In genomic region chr3:119819806-119820205, GRCh38 we compare ENCODE assay signal across 19 cellular contexts. TPM values are rescaled to one million over a fixed set of nuclear protein-coding genes. Genes with fewer than 3 reads are reported as not detected.
DNase-seq lines count a peak whose midpoint lies in the region; TF ChIP-seq lines count a peak whose summit lies in the region.
"Had no signal": no experiment of that assay in that cellular context is flagged by ENCODE, and none has a peak within 500 bp of the region (broad histone marks: within the 10 kb centered on the region; RNA-seq: fewer than 3 reads in every experiment).

No MANE protein-coding gene starts in this region.

- H3K36me3 Mint-ChIP-seq in Calu3 (ENCODE audit: insufficient read depth, unreplicated experiment), result no peaks in the 10 kb centered on the region

- H3K27ac Mint-ChIP-seq in Calu3 (ENCODE audit: unreplicated experiment), result no peak overlapping the region

- no peak overlapping the region for H3K4me3 ChIP-seq in mammary epithelial cell (replicated peaks in 1 of 3; ENCODE audit: insufficient read depth in 1 of 3, low read depth in 2 of 3, low read length in 3 of 3)
- H3K4me3 ChIP-seq: GM12878, Peyer's patch had no signal

- in situ Hi-C loops in mammary epithelial cell (cut with MboI; ENCODE audit: low sequenced_read_pairs in 2 of 2), result no loop called here

- no peaks in the 10 kb centered on the region for H3K9me3 Mint-ChIP-seq in Calu3 (ENCODE audit: low read depth, unreplicated experiment)
- H3K9me3 Mint-ChIP-seq: CD8-positive, alpha-beta memory T cell had no signal

- H3K4me3 Mint-ChIP-seq in Calu3 (ENCODE audit: low read depth, unreplicated experiment), result no peak overlapping the region
- H3K4me3 Mint-ChIP-seq: CD8-positive, alpha-beta memory T cell had no signal

- no peaks in the 10 kb centered on the region for H3K27me3 Mint-ChIP-seq in Calu3 (ENCODE audit: unreplicated experiment)

- BruUV-seq in mammary epithelial cell (replicated peaks; lab: Mats Ljungman, UMichigan), result no TSS peak
- no TSS peak for BruUV-seq in Calu3 (replicated peaks; lab: Mats Ljungman, UMichigan)

- H3K9ac ChIP-seq in mammary epithelial cell (ENCODE audit: insufficient read depth, low read length), result no peak overlapping the region

- H3K4me1 ChIP-seq in mammary epithelial cell (ENCODE audit: insufficient read depth, low read length), result peaks cover 5% of the 10 kb centered on the region
- H3K4me1 ChIP-seq: Peyer's patch had no signal

- dilution Hi-C loops in mammary epithelial cell (cut with HindIII; ENCODE audit: low sequenced_read_pairs), result no loop called here

- H3K4me1 Mint-ChIP-seq in Calu3 (ENCODE audit: low read depth, unreplicated experiment), result no peaks in the 10 kb centered on the region

- DNase-seq in DMS 273 treated with DMSO at 0.1 percent for 48 hours (lab: John Stamatoyannopoulos, UW) (peak; percentile 8), M059J (ENCODE audit: low read depth) (peak; percentile 27), mammary epithelial cell (peak; percentile 26), kidney tubule cell (ENCODE audit: low spot score) (peak; percentile 11), UCSD-AML1 (lab: John Stamatoyannopoulos, UW; ENCODE audit: unreplicated experiment) (no peak), inferior parietal cortex (ENCODE audit: extremely low spot score) (no peak), Calu3 (no peak)
- no peak for DNase-seq in activated T-cell treated with anti-CD3 and anti-CD28 coated beads, Interleukin-2, amount 50 U/mL, for 1 hour
- DNase-seq: CD8-positive, alpha-beta memory T cell; HCEC 1CT; Karpas-422; NCI-H1417 treated with DMSO at 0.1 percent for 48 hours; NCI-H2029 treated with DMSO at 0.1 percent for 48 hours; NCI-H526; Peyer's patch had no signal

- no peak for TF ChIP-seq CTCF in mammary epithelial cell (conservative IDR thresholded peaks at IDR 0.05 in 1 of 2, IDR thresholded peaks at IDR 0.05 in 1 of 2; ENCODE audit: extremely low read depth in 1 of 2, insufficient read depth in 1 of 2, low read depth in 1 of 2, low read length in 2 of 2)
- TF ChIP-seq CTCF in Calu3 (IDR thresholded peaks at IDR 0.05; ENCODE audit: unreplicated experiment), result no peak

- H4K20me1 ChIP-seq in mammary epithelial cell (ENCODE audit: insufficient read depth, low read length), result no peaks in the 10 kb centered on the region

- CTCF ChIA-PET in mammary epithelial cell (lab: Charles Lee; ENCODE audit: low non-redundant PET) (interaction anchor here (0.7 kb wide), 1 partner anchor 9 kb away, joined by 4 read pairs; no protein-coding TSS in a partner anchor), Calu3 (lab: Charles Lee) (no interaction called here)

- no peaks in the 10 kb centered on the region for H3K36me3 ChIP-seq in mammary epithelial cell (ENCODE audit: insufficient read depth, low read length)

- 83% methylated on average over 2 of the region's 2 CpGs for WGBS in mammary epithelial cell (ENCODE audit: low coverage, missing lambda C conversion rate)

- H3K27ac ChIP-seq in mammary epithelial cell (ENCODE audit: insufficient read depth, low read depth, low read length), result no peak overlapping the region
- H3K27ac ChIP-seq: Peyer's patch had no signal

- H3K9me3 ChIP-seq in mammary epithelial cell (replicated peaks; ENCODE audit: insufficient read depth, low read length), result no peaks in the 10 kb centered on the region
- H3K9me3 ChIP-seq: Peyer's patch had no signal

- intact Hi-C loops in mammary epithelial cell (cut with micrococcal nuclease), result loop anchor here (5.0 kb wide), 2 partner anchors 362 to 377 kb away; no protein-coding TSS in a partner anchor
- intact Hi-C loops in Calu3 (cut with micrococcal nuclease; ENCODE audit: unreplicated experiment), result loop anchor here (5.0 kb wide), 2 partner anchors 362 to 377 kb away; no protein-coding TSS in a partner anchor

- H3K27me3 ChIP-seq in mammary epithelial cell (ENCODE audit: insufficient read depth, low read length), result no peaks in the 10 kb centered on the region
- H3K27me3 ChIP-seq: Peyer's patch had no signal

- H3K79me2 ChIP-seq in mammary epithelial cell (ENCODE audit: insufficient read depth, low read length), result no peaks in the 10 kb centered on the region

- no peak overlapping the region for H3K4me2 ChIP-seq in mammary epithelial cell (ENCODE audit: insufficient read depth, low read depth, low read length)

- no peak overlapping the region for H2AFZ ChIP-seq in mammary epithelial cell (ENCODE audit: low read depth, low read length)

RNA-seq across cellular contexts. Expression of gene NR1I2, which starts 37.9 kb away (rescaled TPM):
- total RNA-seq in M059J (2014; rRNA removed; shearing (Covaris generic)), result not detected in 2 replicates
- total RNA-seq in mammary epithelial cell (not detected), Calu3 (2022) (2.9 and 6.0 TPM in 2 replicates)
- polyA plus RNA-seq in mammary epithelial cell, result not detected
- not detected for polyA minus RNA-seq in mammary epithelial cell
- total RNA-seq: G401 had no signal
- polyA plus RNA-seq: AG04450, BJ had no signal

Comparison
In these comparisons a context has a peak if more than half of its experiments do, and no peak if none do; other contexts are left out.
1. DNase-seq: peak in DMS 273 treated with DMSO at 0.1 percent for 48 hours (single experiment), M059J (single experiment), mammary epithelial cell (single experiment) and kidney tubule cell (single experiment); none in UCSD-AML1 (single experiment), inferior parietal cortex (single experiment), Calu3 (single experiment) and activated T-cell treated with anti-CD3 and anti-CD28 coated beads, Interleukin-2, amount 50 U/mL, for 1 hour (single experiment).